ENCODE assay signal across 17 cellular contexts in the genomic region with DNA sequence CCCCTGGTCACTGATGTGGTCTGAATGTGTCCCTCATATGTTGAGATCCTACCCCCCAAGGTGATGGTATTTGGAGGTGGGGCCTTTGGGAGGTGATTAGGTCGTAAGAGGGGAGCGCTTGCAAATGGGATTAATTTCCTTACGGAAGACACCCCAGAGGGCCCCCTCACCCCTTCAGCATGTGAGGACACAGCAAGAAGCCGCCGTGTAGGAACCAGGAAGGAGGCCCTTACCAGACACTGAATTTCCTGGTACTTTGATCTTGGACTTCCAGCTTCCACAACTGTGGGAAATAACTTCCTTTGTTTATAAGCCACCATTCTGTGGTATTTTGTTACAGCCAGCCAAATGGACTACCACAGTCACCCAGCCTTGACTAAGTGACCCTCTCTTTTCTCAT. TPM values are rescaled to one million over a fixed set of nuclear protein-coding genes. Genes with fewer than 3 reads are reported as not detected.
DNase-seq lines count a peak whose midpoint lies in the region; ATAC-seq and TF ChIP-seq lines count a peak whose summit lies in the region.
"Had no signal": no experiment of that assay in that cellular context is flagged by ENCODE, and none has a peak within 500 bp of the region (broad histone marks: within the 10 kb centered on the region; RNA-seq: fewer than 3 reads in every experiment).

No MANE protein-coding gene starts in this region.

- ATAC-seq in heart left ventricle (no peak), left colon (peak; percentile 79), left lobe of liver (no peak), HG03439 (IDR thresholded peaks at IDR 0.05; ENCODE audit: unreplicated experiment) (no peak)
- ATAC-seq: left cardiac atrium had no signal

- TF ChIP-seq POLR2A in heart left ventricle (IDR thresholded peaks at IDR 0.05): no peak

- intact Hi-C loops in cardiac septum (cut with DNase I) (no loop called here), heart left ventricle (cut with DNase I) (loop anchor here in 1 of 10 donors (10.0 kb wide), 1 partner anchor 304 kb away; no protein-coding TSS in a partner anchor), left colon (cut with DNase I, micrococcal nuclease) (no loop called here)

- H3K27ac ChIP-seq in heart left ventricle: no peak overlapping the region
- H3K27ac ChIP-seq in substantia nigra (ENCODE audit: low read depth, low read length, poor library complexity, severe bottlenecking): no peak overlapping the region

- no peaks in the 10 kb centered on the region for H3K9me3 ChIP-seq in heart left ventricle

- H3K4me3 ChIP-seq in heart left ventricle: no peak overlapping the region

- TF ChIP-seq CTCF in heart left ventricle (IDR thresholded peaks at IDR 0.05): no peak

- peaks cover 50% of the 10 kb centered on the region for H3K36me3 Mint-ChIP-seq in activated CD4-positive, alpha-beta memory T cell treated with anti-CD3 and anti-CD28 coated beads, Interleukin-2, amount 10 ng/mL, durations not matched to agents 7 days and 5 days (ENCODE audit: low read depth)

- no peak overlapping the region for H3K4me3 Mint-ChIP-seq in activated CD4-positive, alpha-beta memory T cell treated with anti-CD3 and anti-CD28 coated beads, Interleukin-2, amount 10 ng/mL, durations not matched to agents 7 days and 5 days

- H3K27me3 Mint-ChIP-seq in activated CD4-positive, alpha-beta memory T cell treated with anti-CD3 and anti-CD28 coated beads, Interleukin-2, amount 10 ng/mL, durations not matched to agents 7 days and 5 days: no peaks in the 10 kb centered on the region

- peak overlapping the region; percentile 39 for H3K27ac Mint-ChIP-seq in activated CD4-positive, alpha-beta memory T cell treated with anti-CD3 and anti-CD28 coated beads, Interleukin-2, amount 10 ng/mL, durations not matched to agents 7 days and 5 days

- peak; percentile 39 for DNase-seq in cardiac septum (ENCODE audit: low spot score)
- DNase-seq in heart left ventricle: no peak
- no peak for DNase-seq in activated CD4-positive, alpha-beta memory T cell treated with anti-CD3 and anti-CD28 coated beads, Interleukin-2, amount 10 ng/mL, durations not matched to agents 7 days and 5 days
- no peak for DNase-seq in left colon
- DNase-seq in substantia nigra (lab: John Stamatoyannopoulos, UW): no peak
- DNase-seq in NCI-H2081 (lab: John Stamatoyannopoulos, UW): no peak
- DNase-seq in left lobe of liver (ENCODE audit: low spot score): no peak
- DNase-seq: activated gamma-delta T cell; effector CD4-positive, alpha-beta T cell; hypothalamus; Kasumi-1; left cardiac atrium; NCI-H1417; posterior cingulate gyrus; RPMI8226; SW 1271 had no signal

- H3K4me1 ChIP-seq in heart left ventricle: peaks cover 10 to 74% (median 44%) of the 10 kb centered on the region in 12 donors

- peaks cover 92% of the 10 kb centered on the region for H3K4me1 Mint-ChIP-seq in activated CD4-positive, alpha-beta memory T cell treated with anti-CD3 and anti-CD28 coated beads, Interleukin-2, amount 10 ng/mL, durations not matched to agents 7 days and 5 days

- 72 to 76% (median 72%) methylated on average over 5 of the region's 5 CpGs for WGBS in heart left ventricle, 4 donors

- no peaks in the 10 kb centered on the region for H3K9me3 Mint-ChIP-seq in activated CD4-positive, alpha-beta memory T cell treated with anti-CD3 and anti-CD28 coated beads, Interleukin-2, amount 10 ng/mL, durations not matched to agents 7 days and 5 days

- CTCF ChIA-PET in activated CD4-positive, alpha-beta memory T cell treated with anti-CD3 and anti-CD28 coated beads, Interleukin-2, amount 10 ng/mL, durations not matched to agents 7 days and 5 days (lab: Charles Lee): no interaction called here

- peaks cover 0 to 14% (median 0%) of the 10 kb centered on the region in 9 donors for H3K36me3 ChIP-seq in heart left ventricle

- POLR2A ChIA-PET in activated CD4-positive, alpha-beta memory T cell treated with anti-CD3 and anti-CD28 coated beads, Interleukin-2, amount 10 ng/mL, durations not matched to agents 7 days and 5 days (lab: Charles Lee): interaction anchor here (4.0 kb wide), 1 partner anchor 17 kb away, joined by 21 read pairs; no protein-coding TSS in a partner anchor

- H3K27me3 ChIP-seq in heart left ventricle: no peaks in the 10 kb centered on the region

RNA-seq across cellular contexts. Expression of a gene that starts 35.9 kb away (rescaled TPM):
- total RNA-seq in cardiac septum (33.2 TPM), heart left ventricle (10 to 100 TPM; 28.4 to 54.2 (median 35.0) TPM), left colon (10 to 100 TPM; 51.8 to 76.6 TPM), left lobe of liver (6.3 TPM)
- 10 to 100 TPM; 22.6 to 23.9 TPM for polyA plus RNA-seq in heart left ventricle
- total RNA-seq in activated CD4-positive, alpha-beta memory T cell treated with anti-CD3 and anti-CD28 coated beads, Interleukin-2, amount 10 ng/mL, durations not matched to agents 7 days and 5 days: 10 to 100 TPM; 70.8 to 75.9 TPM
